13 cellular contexts compared by ENCODE assay signal in genomic region chr12:80053048-80053790, GRCh38. TPM values are rescaled to one million over a fixed set of nuclear protein-coding genes. Genes with fewer than 3 reads are reported as not detected.
DNase-seq lines count a peak whose midpoint lies in the region; ATAC-seq and TF ChIP-seq lines count a peak whose summit lies in the region.
"Had no signal": no experiment of that assay in that cellular context is flagged by ENCODE, and none has a peak within 500 bp of the region (broad histone marks: within the 10 kb centered on the region; RNA-seq: fewer than 3 reads in every experiment).

No MANE protein-coding gene starts in this region.

- H3K27me3 ChIP-seq in KMS-11 (ENCODE audit: insufficient read depth, low read depth) (no peaks in the 10 kb centered on the region), tibial nerve (no peaks in the 10 kb centered on the region)
- H3K27me3 ChIP-seq: neutrophil had no signal

- no peaks in the 10 kb centered on the region for H3K79me2 ChIP-seq in KMS-11 (ENCODE audit: insufficient read depth, low read depth)

- no peak overlapping the region for H3K9ac ChIP-seq in KMS-11

- no peak for ATAC-seq in GM21529 (IDR thresholded peaks at IDR 0.05; ENCODE audit: unreplicated experiment)

- H3K4me2 ChIP-seq in KMS-11 = no peak overlapping the region

- no peaks in the 10 kb centered on the region for H3K27me3 Mint-ChIP-seq in mesothelial cell of epicardium (ENCODE audit: low read depth)

- H3K36me3 ChIP-seq in KMS-11 (ENCODE audit: insufficient read depth) (no peaks in the 10 kb centered on the region), tibial nerve (no peaks in the 10 kb centered on the region)
- H3K36me3 ChIP-seq: neutrophil had no signal

- no peaks in the 10 kb centered on the region for H3K9me3 ChIP-seq in tibial nerve
- H3K9me3 ChIP-seq: neutrophil had no signal

- peaks cover 21% of the 10 kb centered on the region for H3K4me1 ChIP-seq in KMS-11 (ENCODE audit: low read depth, poor library complexity, severe bottlenecking)
- peaks cover 0 to 19% (median 2%) of the 10 kb centered on the region in 4 donors for H3K4me1 ChIP-seq in tibial nerve

- peak overlapping the region; percentile 9; the same call in 1 of the 2 replicates for H2AFZ ChIP-seq in KMS-11 (ENCODE audit: low read depth)

- H3K4me3 ChIP-seq in KMS-11 (IDR thresholded peaks at IDR 0.05; ENCODE audit: insufficient read depth, low read depth, low read length) (no peak overlapping the region), tibial nerve (no peak overlapping the region)

- TF ChIP-seq CTCF in KMS-11 (conservative IDR thresholded peaks at IDR 0.05; ENCODE audit: low read depth, low read length) (no peak), tibial nerve (IDR thresholded peaks at IDR 0.05) (no peak), mesothelial cell of epicardium (IDR thresholded peaks at IDR 0.05; ENCODE audit: unreplicated experiment) (no peak)

- TF ChIP-seq EP300 in tibial nerve (IDR thresholded peaks at IDR 0.05) = peak in 1 of 2 donors; percentile 67

- DNase-seq in dermis blood vessel endothelial cell (peak; percentile 68), lung microvascular endothelial cell (ENCODE audit: low read depth in 2 of 2) (peak; percentile 62 to 73), tibial nerve (ENCODE audit: low spot score in 2 of 2) (peak; percentile 44 to 73), mesothelial cell of epicardium (ENCODE audit: low spot score in 2 of 2, unreplicated experiment in 2 of 2) (no peak), activated gamma-delta T cell (lab: John Stamatoyannopoulos, UW) (no peak)
- no peak for DNase-seq in central memory CD4-positive, alpha-beta T cell
- DNase-seq: NCI-H526; stimulated activated CD8-positive, alpha-beta memory T cell treated with anti-CD3 and anti-CD28 coated beads, Interleukin-4, amount 100 ng/mL, for 48 hours had no signal

- TF ChIP-seq POLR2A in tibial nerve (IDR thresholded peaks at IDR 0.05) = no peak

- peaks cover 8% of the 10 kb centered on the region for H3K4me1 Mint-ChIP-seq in mesothelial cell of epicardium

- no peak overlapping the region for H3K27ac Mint-ChIP-seq in mesothelial cell of epicardium
- H3K27ac Mint-ChIP-seq: activated T-helper 1 cell treated with anti-CD3 and anti-CD28 coated beads, Interleukin-12 subunit alpha, Interleukin-12 subunit beta, Interleukin-2, Interleukin-4 antibody, amounts not matched to agents 30 ng/mL and 10 ng/mL and 1 ng/mL, durations not matched to agents 14 hours and 24 hours and 36 hours had no signal

- peaks cover 4% of the 10 kb centered on the region for H3K9me3 Mint-ChIP-seq in mesothelial cell of epicardium
- H3K9me3 Mint-ChIP-seq: activated T-helper 1 cell treated with anti-CD3 and anti-CD28 coated beads, Interleukin-12 subunit alpha, Interleukin-12 subunit beta, Interleukin-2, Interleukin-4 antibody, amounts not matched to agents 30 ng/mL and 10 ng/mL and 1 ng/mL, durations not matched to agents 14 hours and 24 hours and 36 hours had no signal

- H4K20me1 ChIP-seq in KMS-11 (ENCODE audit: insufficient read depth) = no peaks in the 10 kb centered on the region

- no peaks in the 10 kb centered on the region for H3K36me3 Mint-ChIP-seq in mesothelial cell of epicardium

- WGBS in tibial nerve, 2 donors = 30 to 37% methylated on average over 6 of the region's 6 CpGs

- H3K27ac ChIP-seq in KMS-11 (no peak overlapping the region), tibial nerve (peak overlapping the region in 2 of 4 donors; percentile 57 to 64)
- H3K27ac ChIP-seq: neutrophil had no signal

- no peak overlapping the region for H3K4me3 Mint-ChIP-seq in mesothelial cell of epicardium
- H3K4me3 Mint-ChIP-seq: activated T-helper 1 cell treated with anti-CD3 and anti-CD28 coated beads, Interleukin-12 subunit alpha, Interleukin-12 subunit beta, Interleukin-2, Interleukin-4 antibody, amounts not matched to agents 30 ng/mL and 10 ng/mL and 1 ng/mL, durations not matched to agents 14 hours and 24 hours and 36 hours had no signal

RNA-seq across cellular contexts. Expression of gene OTOGL, which starts 46.1 kb away (rescaled TPM):
- total RNA-seq in dermis blood vessel endothelial cell (0.17 and 1.2 TPM in 2 replicates), lung microvascular endothelial cell (under 0.01 and 0.44 TPM in 2 replicates), tibial nerve (under 1 TPM in 3 of 4 donors, not detected in 1; 0.21 to 0.60 (median 0.44) TPM), mesothelial cell of epicardium (0.45 to 0.60 TPM (median 0.51 TPM) in 3 replicates)
- total RNA-seq: T-helper 2 cell treated with Interferon-gamma antibody and Interleukin-4, amounts not matched to agents 100 ng/mL and 5 ng/mL, for 36 hours had no signal

Comparison
In these comparisons a context has a peak if more than half of its experiments do, and no peak if none do; other contexts are left out.
1. DNase-seq: peak in dermis blood vessel endothelial cell (single experiment), lung microvascular endothelial cell (2 of 2) and tibial nerve (2 of 2); none in mesothelial cell of epicardium (0 of 2), activated gamma-delta T cell (single experiment) and central memory CD4-positive, alpha-beta T cell (single experiment).